Comparison of ENCODE assay signal across 1 cellular context in genomic region chr13:31896427-31896826, GRCh38.
TF ChIP-seq lines count a peak whose summit lies in the region.

No MANE protein-coding gene starts in this region.

TF ChIP-seq in IMR-90, 13 proteins besides CTCF, POLR2A, EP300 and RAD21 (continued from another document):
- TF ChIP-seq ELK1 (IDR thresholded peaks at IDR 0.05; ENCODE audit: borderline replicate concordance, low read depth, low read length), result no peak
- no peak for TF ChIP-seq USF2 (IDR thresholded peaks at IDR 0.05; ENCODE audit: low read depth, low read length)
- TF ChIP-seq MAZ (IDR thresholded peaks at IDR 0.05; ENCODE audit: borderline replicate concordance, low read depth, low read length), result no peak
- TF ChIP-seq NFE2L2 (IDR thresholded peaks at IDR 0.05; ENCODE audit: low read depth, low read length), result no peak
- TF ChIP-seq MXI1 (IDR thresholded peaks at IDR 0.05; ENCODE audit: borderline replicate concordance, low read depth, low read length), result no peak
